Comparison of ENCODE assay signal across 8 cellular contexts in genomic region chr14:83463500-83464098, GRCh38.
DNase-seq lines count a peak whose midpoint lies in the region; ATAC-seq and TF ChIP-seq lines count a peak whose summit lies in the region.

No MANE protein-coding gene starts in this region.

- no peak for DNase-seq in natural killer cell
- DNase-seq in natural killer cell treated with Interleukin-12 subunit alpha and Interleukin-12 subunit beta and Interleukin-15 and Interleukin-18, amount 100 ng/mL, for 72 hours (ENCODE audit: low spot score) = no peak
- DNase-seq in LNCaP clone FGC (ENCODE audit: low read depth) = peak; percentile 39
- peak; percentile 69 for DNase-seq in SK-N-MC (ENCODE audit: low read depth, low spot score)
- DNase-seq in fibroblast of the conjunctiva (ENCODE audit: low read depth) = peak; percentile 44
- DNase-seq in sciatic nerve (ENCODE audit: low spot score) = no peak
- DNase-seq in middle frontal gyrus (ENCODE audit: extremely low spot score, low spot score) = no peak

- no peak overlapping the region for H3K27ac ChIP-seq in SK-N-MC

- H3K27ac Mint-ChIP-seq in natural killer cell = no peak overlapping the region
- no peak overlapping the region for H3K27ac Mint-ChIP-seq in natural killer cell treated with Interleukin-12 subunit alpha and Interleukin-12 subunit beta and Interleukin-15 and Interleukin-18, amount 100 ng/mL, for 72 hours

- no peaks in the 10 kb centered on the region for H3K27me3 Mint-ChIP-seq in natural killer cell (ENCODE audit: low read depth in 2 of 2)
- H3K27me3 Mint-ChIP-seq in natural killer cell treated with Interleukin-12 subunit alpha and Interleukin-12 subunit beta and Interleukin-15 and Interleukin-18, amount 100 ng/mL, for 72 hours = no peaks in the 10 kb centered on the region

- no peaks in the 10 kb centered on the region for H3K36me3 Mint-ChIP-seq in natural killer cell
- no peaks in the 10 kb centered on the region for H3K36me3 Mint-ChIP-seq in natural killer cell treated with Interleukin-12 subunit alpha and Interleukin-12 subunit beta and Interleukin-15 and Interleukin-18, amount 100 ng/mL, for 72 hours

- H3K36me3 ChIP-seq in SK-N-MC (ENCODE audit: insufficient read depth, low read length) = no peaks in the 10 kb centered on the region

- no peaks in the 10 kb centered on the region for H3K4me1 Mint-ChIP-seq in natural killer cell
- no peaks in the 10 kb centered on the region for H3K4me1 Mint-ChIP-seq in natural killer cell treated with Interleukin-12 subunit alpha and Interleukin-12 subunit beta and Interleukin-15 and Interleukin-18, amount 100 ng/mL, for 72 hours (ENCODE audit: low read depth in 2 of 2)

- no peak for ATAC-seq in natural killer cell
- ATAC-seq in natural killer cell treated with Interleukin-12 subunit alpha and Interleukin-12 subunit beta and Interleukin-15 and Interleukin-18, amount 100 ng/mL, for 72 hours = no peak
- peak; percentile 72 for ATAC-seq in sciatic nerve
- no peak for ATAC-seq in HG03139 (IDR thresholded peaks at IDR 0.05; ENCODE audit: unreplicated experiment)

- H3K9me3 Mint-ChIP-seq in natural killer cell = peaks cover 8 to 9% of the 10 kb centered on the region in 2 donors
- peaks cover 22% of the 10 kb centered on the region for H3K9me3 Mint-ChIP-seq in natural killer cell treated with Interleukin-12 subunit alpha and Interleukin-12 subunit beta and Interleukin-15 and Interleukin-18, amount 100 ng/mL, for 72 hours

- H3K9me3 ChIP-seq in SK-N-MC (ENCODE audit: low read depth, low read length) = 0 out of 2 replicates have a peak, but pooled peaks cover 4% of the 10 kb centered on the region

- H3K4me3 ChIP-seq in LNCaP clone FGC (ENCODE audit: low read depth, low read length) (no peak overlapping the region), SK-N-MC (no peak overlapping the region)

- peak; percentile 15 for TF ChIP-seq CTCF in natural killer cell (IDR thresholded peaks at IDR 0.05)
- TF ChIP-seq CTCF in LNCaP clone FGC (IDR thresholded peaks at IDR 0.05; ENCODE audit: control insufficient read depth, extremely low read depth, insufficient read depth) = peak; percentile 76

- H3K9ac ChIP-seq in SK-N-MC (ENCODE audit: insufficient read length) = no peak overlapping the region

- intact Hi-C loops in natural killer cell (cut with micrococcal nuclease) = no loop called here
- intact Hi-C loops in sciatic nerve (cut with DNase I) = no loop called here

- no peak overlapping the region for H3K4me3 Mint-ChIP-seq in natural killer cell
- no peak overlapping the region for H3K4me3 Mint-ChIP-seq in natural killer cell treated with Interleukin-12 subunit alpha and Interleukin-12 subunit beta and Interleukin-15 and Interleukin-18, amount 100 ng/mL, for 72 hours

Comparison
In these comparisons a context has a peak if more than half of its experiments do, and no peak if none do; other contexts are left out.
1. DNase-seq: peak in LNCaP clone FGC (single experiment), SK-N-MC (single experiment) and fibroblast of the conjunctiva (single experiment); none in natural killer cell (single experiment), natural killer cell treated with Interleukin-12 subunit alpha and Interleukin-12 subunit beta and Interleukin-15 and Interleukin-18, amount 100 ng/mL, for 72 hours (single experiment), sciatic nerve (single experiment) and middle frontal gyrus (single experiment).